Comparison of ENCODE assay signal across 2 cellular contexts in the genomic region with DNA sequence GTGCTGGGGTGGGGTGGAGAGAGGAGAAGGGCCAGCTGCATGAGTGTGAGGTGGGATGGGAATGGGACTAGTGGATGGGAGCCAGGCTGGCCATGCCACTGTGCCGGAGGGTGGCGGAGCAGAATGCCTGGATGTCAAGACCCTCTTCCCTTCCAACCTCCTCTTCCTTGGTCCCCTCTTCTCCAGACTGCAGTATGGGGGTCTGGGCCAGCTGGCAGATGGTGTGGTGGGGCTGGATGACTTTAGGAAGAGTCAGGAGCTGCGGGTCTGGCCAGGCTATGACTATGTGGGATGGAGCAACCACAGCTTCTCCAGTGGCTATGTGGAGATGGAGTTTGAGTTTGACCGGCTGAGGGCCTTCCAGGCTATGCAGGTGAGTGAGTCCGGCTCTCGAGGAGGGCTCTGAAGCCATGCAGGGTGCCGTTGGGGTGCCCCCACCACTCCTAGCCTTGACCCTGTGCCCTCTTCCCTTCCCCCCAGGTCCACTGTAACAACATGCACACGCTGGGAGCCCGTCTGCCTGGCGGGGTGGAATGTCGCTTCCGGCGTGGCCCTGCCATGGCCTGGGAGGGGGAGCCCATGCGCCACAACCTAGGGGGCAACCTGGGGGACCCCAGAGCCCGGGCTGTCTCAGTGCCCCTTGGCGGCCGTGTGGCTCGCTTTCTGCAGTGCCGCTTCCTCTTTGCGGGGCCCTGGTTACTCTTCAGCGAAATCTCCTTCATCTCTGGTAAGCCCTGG.
TF ChIP-seq lines count a peak whose summit lies in the region.

No MANE protein-coding gene starts in this region.

TF ChIP-seq in SK-N-SH, 30 proteins besides CTCF, POLR2A, EP300 and RAD21:
- TF ChIP-seq ELF1 (IDR thresholded peaks at IDR 0.05) (no peak), TAF1 (IDR thresholded peaks at IDR 0.05; ENCODE audit: borderline replicate concordance, low read depth, low read length) (no peak)
- TF ChIP-seq, protein P1, sequence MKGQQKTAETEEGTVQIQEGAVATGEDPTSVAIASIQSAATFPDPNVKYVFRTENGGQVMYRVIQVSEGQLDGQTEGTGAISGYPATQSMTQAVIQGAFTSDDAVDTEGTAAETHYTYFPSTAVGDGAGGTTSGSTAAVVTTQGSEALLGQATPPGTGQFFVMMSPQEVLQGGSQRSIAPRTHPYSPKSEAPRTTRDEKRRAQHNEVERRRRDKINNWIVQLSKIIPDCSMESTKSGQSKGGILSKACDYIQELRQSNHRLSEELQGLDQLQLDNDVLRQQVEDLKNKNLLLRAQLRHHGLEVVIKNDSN (IDR thresholded peaks at IDR 0.05; ENCODE audit: borderline replicate concordance, low read depth), result no peak

TF ChIP-seq in SK-N-SH treated with all-trans-retinoic acid at 6 μM for 48 hours, 23 proteins besides CTCF, POLR2A, EP300 and RAD21:
- TF ChIP-seq POU6F1 (CRISPR knock-in tag; IDR thresholded peaks at IDR 0.05; ENCODE audit: borderline replicate concordance, low read depth) (no peak), ZFP30 (CRISPR knock-in tag; IDR thresholded peaks at IDR 0.05) (no peak), TOX (CRISPR knock-in tag; IDR thresholded peaks at IDR 0.05; ENCODE audit: borderline replicate concordance) (no peak), ARNTL (CRISPR knock-in tag; IDR thresholded peaks at IDR 0.05; ENCODE audit: borderline replicate concordance, low read depth) (no peak), ZNF8 (CRISPR knock-in tag; IDR thresholded peaks at IDR 0.05) (no peak)
